ENCODE assay signal across 1 cellular context in genomic region chr11:119741369-119742262, GRCh38.
A peak's percentile ranks its signal among the peaks of the same experiment; 100 is the strongest.
TF ChIP-seq lines count a peak whose summit lies in the region.

No MANE protein-coding gene starts in this region.

TF ChIP-seq in HEK293, 187 proteins besides CTCF, POLR2A, EP300 and RAD21 (continued from another document):
- TF ChIP-seq TSHZ1 (tag by site-specific recombination; IDR thresholded peaks at IDR 0.05; ENCODE audit: borderline replicate concordance) (no peak), ZNF211 (tag by site-specific recombination; IDR thresholded peaks at IDR 0.05; ENCODE audit: low read depth) (no peak), ZNF391 (tag by site-specific recombination; IDR thresholded peaks at IDR 0.05; ENCODE audit: borderline replicate concordance, low read depth) (no peak), ZNF514 (tag by site-specific recombination; IDR thresholded peaks at IDR 0.05) (no peak), REST (tag by site-specific recombination; IDR thresholded peaks at IDR 0.05) (no peak), SP2 (tag by site-specific recombination; IDR thresholded peaks at IDR 0.05) (no peak), ZSCAN30 (tag by site-specific recombination; IDR thresholded peaks at IDR 0.05) (no peak), PBX3 (CRISPR knock-in tag; IDR thresholded peaks at IDR 0.05) (no peak), ZNF610 (tag by site-specific recombination; IDR thresholded peaks at IDR 0.05; ENCODE audit: borderline replicate concordance) (no peak), ZNF600 (tag by site-specific recombination; IDR thresholded peaks at IDR 0.05) (peak; percentile 80), ZNF549 (tag by site-specific recombination; IDR thresholded peaks at IDR 0.05) (no peak), ZNF302 (tag by site-specific recombination; IDR thresholded peaks at IDR 0.05; ENCODE audit: low read depth) (no peak), ZNF658 (tag by site-specific recombination; IDR thresholded peaks at IDR 0.05) (no peak), ZNF114 (tag by site-specific recombination; IDR thresholded peaks at IDR 0.05) (no peak), ZBTB1 (tag by site-specific recombination; IDR thresholded peaks at IDR 0.05) (no peak), ZNF626 (tag by site-specific recombination; IDR thresholded peaks at IDR 0.05) (no peak), ZNF501 (tag by site-specific recombination; IDR thresholded peaks at IDR 0.05) (no peak), BCL6B (tag by site-specific recombination; IDR thresholded peaks at IDR 0.05) (no peak), ZFP37 (tag by site-specific recombination; IDR thresholded peaks at IDR 0.05) (0 out of 2 replicates have a peak, but pooled peaks have one; percentile 36), ZNF747 (tag by site-specific recombination; IDR thresholded peaks at IDR 0.05) (no peak), EGR2 (tag by site-specific recombination; IDR thresholded peaks at IDR 0.05; ENCODE audit: low read depth) (peak; percentile 69), ZNF324 (tag by site-specific recombination; IDR thresholded peaks at IDR 0.05) (no peak), ZSCAN4 (tag by site-specific recombination; IDR thresholded peaks at IDR 0.05) (peak; percentile 100), ZNF660 (tag by site-specific recombination; IDR thresholded peaks at IDR 0.05) (no peak)
- TF ChIP-seq, protein P1, sequence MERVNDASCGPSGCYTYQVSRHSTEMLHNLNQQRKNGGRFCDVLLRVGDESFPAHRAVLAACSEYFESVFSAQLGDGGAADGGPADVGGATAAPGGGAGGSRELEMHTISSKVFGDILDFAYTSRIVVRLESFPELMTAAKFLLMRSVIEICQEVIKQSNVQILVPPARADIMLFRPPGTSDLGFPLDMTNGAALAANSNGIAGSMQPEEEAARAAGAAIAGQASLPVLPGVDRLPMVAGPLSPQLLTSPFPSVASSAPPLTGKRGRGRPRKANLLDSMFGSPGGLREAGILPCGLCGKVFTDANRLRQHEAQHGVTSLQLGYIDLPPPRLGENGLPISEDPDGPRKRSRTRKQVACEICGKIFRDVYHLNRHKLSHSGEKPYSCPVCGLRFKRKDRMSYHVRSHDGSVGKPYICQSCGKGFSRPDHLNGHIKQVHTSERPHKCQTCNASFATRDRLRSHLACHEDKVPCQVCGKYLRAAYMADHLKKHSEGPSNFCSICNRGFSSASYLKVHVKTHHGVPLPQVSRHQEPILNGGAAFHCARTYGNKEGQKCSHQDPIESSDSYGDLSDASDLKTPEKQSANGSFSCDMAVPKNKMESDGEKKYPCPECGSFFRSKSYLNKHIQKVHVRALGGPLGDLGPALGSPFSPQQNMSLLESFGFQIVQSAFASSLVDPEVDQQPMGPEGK (tag by site-specific recombination; IDR thresholded peaks at IDR 0.05) = 0 out of 2 replicates have a peak, but pooled peaks have one; percentile 30
- TF ChIP-seq, protein P2, sequence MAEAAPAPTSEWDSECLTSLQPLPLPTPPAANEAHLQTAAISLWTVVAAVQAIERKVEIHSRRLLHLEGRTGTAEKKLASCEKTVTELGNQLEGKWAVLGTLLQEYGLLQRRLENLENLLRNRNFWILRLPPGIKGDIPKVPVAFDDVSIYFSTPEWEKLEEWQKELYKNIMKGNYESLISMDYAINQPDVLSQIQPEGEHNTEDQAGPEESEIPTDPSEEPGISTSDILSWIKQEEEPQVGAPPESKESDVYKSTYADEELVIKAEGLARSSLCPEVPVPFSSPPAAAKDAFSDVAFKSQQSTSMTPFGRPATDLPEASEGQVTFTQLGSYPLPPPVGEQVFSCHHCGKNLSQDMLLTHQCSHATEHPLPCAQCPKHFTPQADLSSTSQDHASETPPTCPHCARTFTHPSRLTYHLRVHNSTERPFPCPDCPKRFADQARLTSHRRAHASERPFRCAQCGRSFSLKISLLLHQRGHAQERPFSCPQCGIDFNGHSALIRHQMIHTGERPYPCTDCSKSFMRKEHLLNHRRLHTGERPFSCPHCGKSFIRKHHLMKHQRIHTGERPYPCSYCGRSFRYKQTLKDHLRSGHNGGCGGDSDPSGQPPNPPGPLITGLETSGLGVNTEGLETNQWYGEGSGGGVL (tag by site-specific recombination; IDR thresholded peaks at IDR 0.05) = peak; percentile 34; the same call in 1 of the 2 replicates
- TF ChIP-seq, protein P3, sequence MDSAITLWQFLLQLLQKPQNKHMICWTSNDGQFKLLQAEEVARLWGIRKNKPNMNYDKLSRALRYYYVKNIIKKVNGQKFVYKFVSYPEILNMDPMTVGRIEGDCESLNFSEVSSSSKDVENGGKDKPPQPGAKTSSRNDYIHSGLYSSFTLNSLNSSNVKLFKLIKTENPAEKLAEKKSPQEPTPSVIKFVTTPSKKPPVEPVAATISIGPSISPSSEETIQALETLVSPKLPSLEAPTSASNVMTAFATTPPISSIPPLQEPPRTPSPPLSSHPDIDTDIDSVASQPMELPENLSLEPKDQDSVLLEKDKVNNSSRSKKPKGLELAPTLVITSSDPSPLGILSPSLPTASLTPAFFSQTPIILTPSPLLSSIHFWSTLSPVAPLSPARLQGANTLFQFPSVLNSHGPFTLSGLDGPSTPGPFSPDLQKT (IDR thresholded peaks at IDR 0.05; ENCODE audit: borderline replicate concordance, low read depth, low read length) = no peak
- TF ChIP-seq, protein P4, sequence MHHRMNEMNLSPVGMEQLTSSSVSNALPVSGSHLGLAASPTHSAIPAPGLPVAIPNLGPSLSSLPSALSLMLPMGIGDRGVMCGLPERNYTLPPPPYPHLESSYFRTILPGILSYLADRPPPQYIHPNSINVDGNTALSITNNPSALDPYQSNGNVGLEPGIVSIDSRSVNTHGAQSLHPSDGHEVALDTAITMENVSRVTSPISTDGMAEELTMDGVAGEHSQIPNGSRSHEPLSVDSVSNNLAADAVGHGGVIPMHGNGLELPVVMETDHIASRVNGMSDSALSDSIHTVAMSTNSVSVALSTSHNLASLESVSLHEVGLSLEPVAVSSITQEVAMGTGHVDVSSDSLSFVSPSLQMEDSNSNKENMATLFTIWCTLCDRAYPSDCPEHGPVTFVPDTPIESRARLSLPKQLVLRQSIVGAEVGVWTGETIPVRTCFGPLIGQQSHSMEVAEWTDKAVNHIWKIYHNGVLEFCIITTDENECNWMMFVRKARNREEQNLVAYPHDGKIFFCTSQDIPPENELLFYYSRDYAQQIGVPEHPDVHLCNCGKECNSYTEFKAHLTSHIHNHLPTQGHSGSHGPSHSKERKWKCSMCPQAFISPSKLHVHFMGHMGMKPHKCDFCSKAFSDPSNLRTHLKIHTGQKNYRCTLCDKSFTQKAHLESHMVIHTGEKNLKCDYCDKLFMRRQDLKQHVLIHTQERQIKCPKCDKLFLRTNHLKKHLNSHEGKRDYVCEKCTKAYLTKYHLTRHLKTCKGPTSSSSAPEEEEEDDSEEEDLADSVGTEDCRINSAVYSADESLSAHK (tag by site-specific recombination; IDR thresholded peaks at IDR 0.05) = no peak
